Comparison of ENCODE assay signal across 1 cellular context in the genomic region with DNA sequence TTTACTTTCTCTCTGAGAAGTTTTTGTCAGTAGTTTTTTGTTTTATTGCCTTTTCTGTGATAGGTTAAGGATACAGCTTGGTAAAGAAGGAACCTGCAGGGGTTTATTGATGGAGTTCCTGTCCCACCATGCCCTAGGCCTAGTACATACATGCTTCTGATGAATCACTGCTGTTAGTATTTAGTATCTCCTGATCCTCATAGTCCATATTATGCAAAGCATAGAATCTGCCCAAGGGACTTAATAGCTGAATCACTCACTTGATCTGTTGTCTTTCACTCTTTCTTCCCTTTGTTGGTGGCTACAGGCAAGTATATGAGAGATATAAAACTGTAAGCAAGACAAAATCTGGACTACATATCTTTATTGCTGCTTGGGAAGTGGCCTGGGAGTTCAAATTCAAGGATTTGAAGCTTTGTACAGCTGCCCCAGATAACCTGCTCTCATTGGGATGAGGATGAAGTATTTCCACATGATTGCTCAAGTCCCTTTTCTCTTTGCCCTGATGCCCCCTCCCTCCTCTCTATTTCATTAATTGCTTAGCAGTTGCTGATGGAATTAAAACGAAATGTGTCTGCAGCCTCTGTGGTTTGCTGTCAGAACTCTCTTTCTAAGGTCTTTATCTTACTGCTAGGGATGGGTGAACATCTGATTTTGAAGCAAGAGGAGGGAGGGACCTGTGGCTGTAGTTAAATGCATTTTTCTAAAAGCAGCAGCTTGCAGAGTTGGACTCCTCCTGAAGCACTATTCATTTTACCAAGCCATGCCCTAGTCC.
TF ChIP-seq lines count a peak whose summit lies in the region.

No MANE protein-coding gene starts in this region.

TF ChIP-seq in GM23338, 12 proteins besides CTCF, POLR2A, EP300 and RAD21 (continued from another document):
- TF ChIP-seq, protein P1, sequence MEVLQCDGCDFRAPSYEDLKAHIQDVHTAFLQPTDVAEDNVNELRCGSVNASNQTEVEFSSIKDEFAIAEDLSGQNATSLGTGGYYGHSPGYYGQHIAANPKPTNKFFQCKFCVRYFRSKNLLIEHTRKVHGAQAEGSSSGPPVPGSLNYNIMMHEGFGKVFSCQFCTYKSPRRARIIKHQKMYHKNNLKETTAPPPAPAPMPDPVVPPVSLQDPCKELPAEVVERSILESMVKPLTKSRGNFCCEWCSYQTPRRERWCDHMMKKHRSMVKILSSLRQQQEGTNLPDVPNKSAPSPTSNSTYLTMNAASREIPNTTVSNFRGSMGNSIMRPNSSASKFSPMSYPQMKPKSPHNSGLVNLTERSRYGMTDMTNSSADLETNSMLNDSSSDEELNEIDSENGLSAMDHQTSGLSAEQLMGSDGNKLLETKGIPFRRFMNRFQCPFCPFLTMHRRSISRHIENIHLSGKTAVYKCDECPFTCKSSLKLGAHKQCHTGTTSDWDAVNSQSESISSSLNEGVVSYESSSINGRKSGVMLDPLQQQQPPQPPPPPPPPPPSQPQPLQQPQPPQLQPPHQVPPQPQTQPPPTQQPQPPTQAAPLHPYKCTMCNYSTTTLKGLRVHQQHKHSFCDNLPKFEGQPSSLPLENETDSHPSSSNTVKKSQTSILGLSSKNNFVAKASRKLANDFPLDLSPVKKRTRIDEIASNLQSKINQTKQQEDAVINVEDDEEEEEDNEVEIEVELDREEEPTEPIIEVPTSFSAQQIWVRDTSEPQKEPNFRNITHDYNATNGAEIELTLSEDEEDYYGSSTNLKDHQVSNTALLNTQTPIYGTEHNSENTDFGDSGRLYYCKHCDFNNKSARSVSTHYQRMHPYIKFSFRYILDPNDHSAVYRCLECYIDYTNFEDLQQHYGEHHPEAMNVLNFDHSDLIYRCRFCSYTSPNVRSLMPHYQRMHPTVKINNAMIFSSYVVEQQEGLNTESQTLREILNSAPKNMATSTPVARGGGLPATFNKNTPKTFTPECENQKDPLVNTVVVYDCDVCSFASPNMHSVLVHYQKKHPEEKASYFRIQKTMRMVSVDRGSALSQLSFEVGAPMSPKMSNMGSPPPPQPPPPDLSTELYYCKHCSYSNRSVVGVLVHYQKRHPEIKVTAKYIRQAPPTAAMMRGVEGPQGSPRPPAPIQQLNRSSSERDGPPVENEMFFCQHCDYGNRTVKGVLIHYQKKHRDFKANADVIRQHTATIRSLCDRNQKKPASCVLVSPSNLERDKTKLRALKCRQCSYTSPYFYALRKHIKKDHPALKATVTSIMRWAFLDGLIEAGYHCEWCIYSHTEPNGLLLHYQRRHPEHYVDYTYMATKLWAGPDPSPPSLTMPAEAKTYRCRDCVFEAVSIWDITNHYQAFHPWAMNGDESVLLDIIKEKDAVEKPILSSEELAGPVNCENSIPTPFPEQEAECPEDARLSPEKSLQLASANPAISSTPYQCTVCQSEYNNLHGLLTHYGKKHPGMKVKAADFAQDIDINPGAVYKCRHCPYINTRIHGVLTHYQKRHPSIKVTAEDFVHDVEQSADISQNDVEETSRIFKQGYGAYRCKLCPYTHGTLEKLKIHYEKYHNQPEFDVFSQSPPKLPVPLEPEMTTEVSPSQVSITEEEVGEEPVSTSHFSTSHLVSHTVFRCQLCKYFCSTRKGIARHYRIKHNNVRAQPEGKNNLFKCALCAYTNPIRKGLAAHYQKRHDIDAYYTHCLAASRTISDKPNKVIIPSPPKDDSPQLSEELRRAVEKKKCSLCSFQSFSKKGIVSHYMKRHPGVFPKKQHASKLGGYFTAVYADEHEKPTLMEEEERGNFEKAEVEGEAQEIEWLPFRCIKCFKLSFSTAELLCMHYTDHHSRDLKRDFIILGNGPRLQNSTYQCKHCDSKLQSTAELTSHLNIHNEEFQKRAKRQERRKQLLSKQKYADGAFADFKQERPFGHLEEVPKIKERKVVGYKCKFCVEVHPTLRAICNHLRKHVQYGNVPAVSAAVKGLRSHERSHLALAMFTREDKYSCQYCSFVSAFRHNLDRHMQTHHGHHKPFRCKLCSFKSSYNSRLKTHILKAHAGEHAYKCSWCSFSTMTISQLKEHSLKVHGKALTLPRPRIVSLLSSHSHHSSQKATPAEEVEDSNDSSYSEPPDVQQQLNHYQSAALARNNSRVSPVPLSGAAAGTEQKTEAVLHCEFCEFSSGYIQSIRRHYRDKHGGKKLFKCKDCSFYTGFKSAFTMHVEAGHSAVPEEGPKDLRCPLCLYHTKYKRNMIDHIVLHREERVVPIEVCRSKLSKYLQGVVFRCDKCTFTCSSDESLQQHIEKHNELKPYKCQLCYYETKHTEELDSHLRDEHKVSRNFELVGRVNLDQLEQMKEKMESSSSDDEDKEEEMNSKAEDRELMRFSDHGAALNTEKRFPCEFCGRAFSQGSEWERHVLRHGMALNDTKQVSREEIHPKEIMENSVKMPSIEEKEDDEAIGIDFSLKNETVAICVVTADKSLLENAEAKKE (CRISPR knock-in tag; IDR thresholded peaks at IDR 0.05) = no peak
- no peak for TF ChIP-seq ZNF114 (CRISPR knock-in tag; IDR thresholded peaks at IDR 0.05)
- TF ChIP-seq POLR2AphosphoS5 (IDR thresholded peaks at IDR 0.05; ENCODE audit: low read depth) = no peak
